Comparison of ENCODE assay signal across 23 cellular contexts in the genomic region with DNA sequence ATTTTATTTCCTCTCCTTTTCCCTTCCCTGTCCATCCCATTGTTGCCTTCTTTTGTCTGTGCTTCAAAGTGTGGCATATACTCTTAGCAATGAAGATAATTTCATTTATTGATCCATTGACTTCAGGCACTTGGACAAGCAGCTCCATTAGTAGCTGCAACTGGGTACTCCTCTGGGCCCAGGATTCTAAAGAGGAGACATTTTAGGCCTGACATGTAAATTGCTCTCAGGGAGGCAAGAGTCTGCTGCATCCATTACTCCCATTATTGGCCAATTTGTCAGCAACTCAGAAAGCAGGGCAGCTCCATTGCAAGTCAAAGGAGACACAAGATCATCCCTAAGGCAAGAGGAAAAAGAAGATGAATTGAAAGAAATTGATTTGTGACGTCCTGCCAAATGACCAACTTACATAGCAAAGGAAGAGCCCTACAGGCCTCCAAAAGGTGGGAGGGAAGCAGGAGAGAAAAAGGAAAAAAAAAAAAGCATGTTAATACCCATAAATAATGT.
"Had no signal": no experiment of that assay in that cellular context is flagged by ENCODE, and none has a peak within 500 bp of the region (broad histone marks: within the 10 kb centered on the region; RNA-seq: fewer than 3 reads in every experiment).

No MANE protein-coding gene starts in this region.

- H3K27ac Mint-ChIP-seq: activated CD4-positive, alpha-beta T cell treated with anti-CD3 and anti-CD28 coated beads, Interleukin-2, amount 10 ng/mL, durations not matched to agents 24 days and 14 days; activated CD8-positive, alpha-beta T cell treated with anti-CD3 and anti-CD28 coated beads, Interleukin-2, amount 10 ng/mL, durations not matched to agents 7 days and 5 days; activated naive CD4-positive, alpha-beta T cell treated with anti-CD3 and anti-CD28 coated beads for 36 hours; activated naive CD8-positive, alpha-beta T cell; activated naive CD8-positive, alpha-beta T cell treated with anti-CD3 and anti-CD28 coated beads, Interleukin-2, amount 50 U/mL, for 24 hours; activated T-cell treated with anti-CD3 and anti-CD28 coated beads, Interleukin-2, amount 50 U/mL, for 24 hours; activated T-helper 1 cell treated with anti-CD3 and anti-CD28 coated beads, Interleukin-12 subunit alpha, Interleukin-12 subunit beta, Interleukin-2, Interleukin-4 antibody, amounts not matched to agents 30 ng/mL and 10 ng/mL and 1 ng/mL, durations not matched to agents 14 hours and 24 hours and 36 hours had no signal

- H3K4me3 Mint-ChIP-seq: activated CD4-positive, alpha-beta T cell treated with anti-CD3 and anti-CD28 coated beads, Interleukin-2, amount 10 ng/mL, durations not matched to agents 24 days and 14 days; activated CD8-positive, alpha-beta T cell treated with anti-CD3 and anti-CD28 coated beads, Interleukin-2, amount 10 ng/mL, durations not matched to agents 7 days and 5 days; activated naive CD4-positive, alpha-beta T cell treated with anti-CD3 and anti-CD28 coated beads for 36 hours; activated naive CD8-positive, alpha-beta T cell; activated naive CD8-positive, alpha-beta T cell treated with anti-CD3 and anti-CD28 coated beads, Interleukin-2, amount 50 U/mL, for 24 hours; activated T-cell treated with anti-CD3 and anti-CD28 coated beads, Interleukin-2, amount 50 U/mL, for 24 hours; activated T-helper 1 cell treated with anti-CD3 and anti-CD28 coated beads, Interleukin-12 subunit alpha, Interleukin-12 subunit beta, Interleukin-2, Interleukin-4 antibody, amounts not matched to agents 30 ng/mL and 10 ng/mL and 1 ng/mL, durations not matched to agents 14 hours and 24 hours and 36 hours; brain had no signal

- H3K27me3 Mint-ChIP-seq: activated CD4-positive, alpha-beta T cell treated with anti-CD3 and anti-CD28 coated beads, Interleukin-2, amount 10 ng/mL, durations not matched to agents 24 days and 14 days; activated naive CD8-positive, alpha-beta T cell; activated naive CD8-positive, alpha-beta T cell treated with anti-CD3 and anti-CD28 coated beads, Interleukin-2, amount 50 U/mL, for 24 hours; activated T-cell treated with anti-CD3 and anti-CD28 coated beads, Interleukin-2, amount 50 U/mL, for 24 hours had no signal

- ATAC-seq: activated CD8-positive, alpha-beta T cell treated with anti-CD3 and anti-CD28 coated beads, Interleukin-2, amount 10 ng/mL, durations not matched to agents 7 days and 5 days; activated naive CD8-positive, alpha-beta T cell treated with anti-CD3 and anti-CD28 coated beads, Interleukin-2, amount 50 U/mL, for 24 hours; Panc1 had no signal

- H3K9me3 Mint-ChIP-seq: brain had no signal

- H3K4me1 ChIP-seq: SJCRH30 had no signal

- H3K36me3 ChIP-seq: SJCRH30, WERI-Rb-1 had no signal

- H3K27me3 ChIP-seq: SJCRH30 had no signal

- H3K27ac ChIP-seq: SJCRH30, SK-N-MC, WERI-Rb-1 had no signal

- H3K9me3 ChIP-seq: SJCRH30 had no signal

- H3K4me1 Mint-ChIP-seq: activated CD4-positive, alpha-beta T cell treated with anti-CD3 and anti-CD28 coated beads, Interleukin-2, amount 10 ng/mL, durations not matched to agents 24 days and 14 days; activated naive CD8-positive, alpha-beta T cell treated with anti-CD3 and anti-CD28 coated beads, Interleukin-2, amount 50 U/mL, for 24 hours had no signal

- H3K36me3 Mint-ChIP-seq: brain had no signal

- H3K4me3 ChIP-seq: SJCRH30, SK-N-MC had no signal

- DNase-seq: activated CD4-positive, alpha-beta T cell treated with anti-CD3 and anti-CD28 coated beads, Interleukin-2, amount 10 ng/mL, durations not matched to agents 24 days and 14 days; activated CD4-positive, alpha-beta T cell treated with anti-CD3 and anti-CD28 coated beads, Interleukin-2, amount 50 U/mL, for 48 hours; activated CD8-positive, alpha-beta T cell treated with anti-CD3 and anti-CD28 coated beads, Interleukin-2, amount 10 ng/mL, durations not matched to agents 7 days and 5 days; activated gamma-delta T cell treated with Interleukin-2 at 50 U/mL for 16 hours; activated naive CD4-positive, alpha-beta T cell treated with anti-CD3 and anti-CD28 coated beads for 36 hours; activated naive CD8-positive, alpha-beta T cell treated with anti-CD3 and anti-CD28 coated beads, Interleukin-2, amount 50 U/mL, for 24 hours; activated T-cell treated with anti-CD3 and anti-CD28 coated beads, Interleukin-2, amount 50 U/mL, for 24 hours; anterior cingulate cortex; caudate nucleus; cerebellar nuclear complex; NCI-H146; NCI-H187 treated with DMSO at 0.1 percent for 48 hours; NCI-H345; NCI-H524 treated with DMSO at 0.1 percent for 48 hours; SHP77; SJCRH30; T1000; WERI-Rb-1 had no signal
